12 cellular contexts compared by ENCODE assay signal in the genomic region with DNA sequence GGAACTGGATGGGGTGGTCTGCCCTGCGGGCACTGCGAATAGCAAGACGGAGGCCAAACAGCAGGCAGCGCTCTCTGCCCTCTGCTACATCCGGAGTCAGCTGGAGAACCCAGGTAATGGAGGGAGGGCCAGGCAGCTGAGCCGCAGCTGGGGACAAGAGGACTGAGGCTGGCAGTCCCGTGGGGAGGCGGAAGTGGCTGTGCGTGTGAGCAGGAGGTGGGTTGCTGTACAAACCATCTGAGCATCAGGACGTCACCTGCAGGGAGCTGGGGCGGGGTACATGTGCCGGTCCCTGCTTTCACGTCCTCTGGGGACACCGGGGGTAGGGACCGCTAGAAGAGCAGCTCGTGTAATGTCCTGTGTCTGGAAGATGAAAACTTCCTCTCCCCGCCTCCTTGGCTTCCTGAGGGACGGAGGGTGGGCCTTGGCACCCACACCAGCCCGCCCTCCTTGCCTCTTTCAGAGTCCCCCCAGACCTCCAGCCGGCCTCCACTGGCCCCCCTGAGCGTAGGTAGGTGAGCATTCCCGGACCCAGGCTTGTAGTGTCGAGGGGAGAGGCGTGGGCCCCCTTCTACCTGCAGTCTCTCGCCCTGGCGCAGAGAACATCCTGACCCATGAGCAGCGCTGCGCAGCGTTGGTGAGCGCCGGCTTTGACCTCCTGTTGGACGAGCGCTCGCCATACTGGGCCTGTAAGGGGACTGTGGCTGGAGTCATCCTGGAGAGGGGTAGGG. TPM values are rescaled to one million over a fixed set of nuclear protein-coding genes. Genes with fewer than 3 reads are reported as not detected.
DNase-seq lines count a peak whose midpoint lies in the region; ATAC-seq and TF ChIP-seq lines count a peak whose summit lies in the region.
"Had no signal": no experiment of that assay in that cellular context is flagged by ENCODE, and none has a peak within 500 bp of the region (broad histone marks: within the 10 kb centered on the region; RNA-seq: fewer than 3 reads in every experiment).

No MANE protein-coding gene starts in this region.

- TF ChIP-seq CTCF in activated B cell treated with CpG ODN at 0.5 μM for 24 hours (IDR thresholded peaks at IDR 0.05): no peak

- DNase-seq in DMS79 (lab: John Stamatoyannopoulos, UW): peak; percentile 17
- no peak for DNase-seq in activated B cell treated with CpG ODN at 0.5 μM for 24 hours
- DNase-seq in immature natural killer cell: peak; percentile 19 to 31 (median 29)
- DNase-seq in cerebellum (ENCODE audit: low spot score): no peak
- DNase-seq in glomerular visceral epithelial cell (ENCODE audit: extremely low spot score): no peak
- DNase-seq: GF-D8, NCI-H2029 treated with DMSO at 0.1 percent for 48 hours, sigmoid colon had no signal

- intact Hi-C loops in activated B cell treated with CpG ODN at 0.5 μM for 24 hours (cut with micrococcal nuclease): no loop called here

- H3K9me3 Mint-ChIP-seq in activated B cell treated with CpG ODN at 0.5 μM for 24 hours (no peaks in the 10 kb centered on the region), immature natural killer cell (no peaks in the 10 kb centered on the region)

- CTCF ChIA-PET in activated B cell treated with CpG ODN at 0.5 μM for 24 hours (lab: Charles Lee): interaction anchor here (1.0 kb wide), 1 partner anchor 312 kb away, joined by 3 read pairs; no protein-coding TSS in a partner anchor

- peak overlapping the region; percentile 75 for H3K4me3 Mint-ChIP-seq in activated B cell treated with CpG ODN at 0.5 μM for 24 hours
- H3K4me3 Mint-ChIP-seq in immature natural killer cell: peak overlapping the region; percentile 42 to 71 (median 58)

- peak overlapping the region; percentile 41 for H3K27ac Mint-ChIP-seq in activated B cell treated with CpG ODN at 0.5 μM for 24 hours
- peak overlapping the region in 4 of 6 donors; percentile 11 to 68 (median 32) for H3K27ac Mint-ChIP-seq in immature natural killer cell

- H3K4me1 Mint-ChIP-seq in activated B cell treated with CpG ODN at 0.5 μM for 24 hours (peaks cover 12% of the 10 kb centered on the region), immature natural killer cell (peaks cover 8 to 9% of the 10 kb centered on the region in 2 donors)

- ATAC-seq in HG02973 (IDR thresholded peaks at IDR 0.05; ENCODE audit: unreplicated experiment) (peak; percentile 48), activated B cell treated with CpG ODN at 0.5 μM for 24 hours (ENCODE audit: low read depth) (peak; percentile 84), GM19467 (IDR thresholded peaks at IDR 0.05; ENCODE audit: unreplicated experiment) (no peak), GM19463 (IDR thresholded peaks at IDR 0.05; ENCODE audit: unreplicated experiment) (no peak)

- H3K27me3 Mint-ChIP-seq in activated B cell treated with CpG ODN at 0.5 μM for 24 hours: no peaks in the 10 kb centered on the region
- H3K27me3 Mint-ChIP-seq in immature natural killer cell (ENCODE audit: low read depth in 3 of 3): peaks cover 0 to 3% (median 0%) of the 10 kb centered on the region in 3 donors

- H3K36me3 Mint-ChIP-seq in activated B cell treated with CpG ODN at 0.5 μM for 24 hours (ENCODE audit: low read depth) (no peaks in the 10 kb centered on the region), immature natural killer cell (no peaks in the 10 kb centered on the region)

- POLR2A ChIA-PET in activated B cell treated with CpG ODN at 0.5 μM for 24 hours (lab: Charles Lee): interaction anchor here (0.5 kb wide), 1 partner anchor 223 kb away, joined by 3 read pairs; no protein-coding TSS in a partner anchor

RNA-seq across cellular contexts. Expression of a gene that starts 3.7 kb away (rescaled TPM):
- total RNA-seq in activated B cell treated with CpG ODN at 0.5 μM for 24 hours (not detected in 2 replicates), cerebellum (not detected)
- polyA plus RNA-seq in immature natural killer cell: under 1 TPM in 1 of 3 donors, not detected in 2; 0.46 TPM
- total RNA-seq: chondrocyte had no signal

RNA-seq across cellular contexts. Expression of a gene that starts 7.8 kb away (rescaled TPM):
- 79.6 and 85.1 TPM in 2 replicates for total RNA-seq in activated B cell treated with CpG ODN at 0.5 μM for 24 hours
- 1 to 10 TPM; 3.3 to 8.6 (median 8.2) TPM for polyA plus RNA-seq in immature natural killer cell
- total RNA-seq in cerebellum: 24.9 TPM

RNA-seq across cellular contexts. Expression of a gene that starts 45.2 kb away (rescaled TPM):
- total RNA-seq in activated B cell treated with CpG ODN at 0.5 μM for 24 hours (not detected in 2 replicates), cerebellum (not detected)
- not detected for polyA plus RNA-seq in immature natural killer cell
- total RNA-seq: chondrocyte, sigmoid colon had no signal
- polyA plus RNA-seq: sigmoid colon had no signal

RNA-seq across cellular contexts. Expression of a gene that starts 49.5 kb away (rescaled TPM):
- not detected in 2 replicates for total RNA-seq in activated B cell treated with CpG ODN at 0.5 μM for 24 hours
- 1 to 10 TPM in 1 of 3 donors, not detected in 2; 2.6 TPM for polyA plus RNA-seq in immature natural killer cell
- 0.73 TPM for total RNA-seq in cerebellum
- total RNA-seq: chondrocyte had no signal

RNA-seq across cellular contexts. Expression of a gene that starts 49.7 kb away (rescaled TPM):
- total RNA-seq in activated B cell treated with CpG ODN at 0.5 μM for 24 hours (13.1 and 15.3 TPM in 2 replicates), cerebellum (101 TPM)
- 10 to 100 TPM in 2 of 3 donors, 1 to 10 TPM in 1; 6.9 to 13.8 (median 12.2) TPM for polyA plus RNA-seq in immature natural killer cell

Comparison
In these comparisons a context has a peak if more than half of its experiments do, and no peak if none do; other contexts are left out.
1. DNase-seq: peak in DMS79 (single experiment) and immature natural killer cell (3 of 3); none in activated B cell treated with CpG ODN at 0.5 μM for 24 hours (single experiment), cerebellum (single experiment) and glomerular visceral epithelial cell (single experiment).
2. ATAC-seq: peak in HG02973 (single experiment) and activated B cell treated with CpG ODN at 0.5 μM for 24 hours (single experiment); none in GM19467 (single experiment) and GM19463 (single experiment).